Comparison of ENCODE assay signal across 16 cellular contexts in genomic region chr17:64618848-64619247, GRCh38. TPM values are rescaled to one million over a fixed set of nuclear protein-coding genes. Genes with fewer than 3 reads are reported as not detected.
DNase-seq lines count a peak whose midpoint lies in the region; ATAC-seq and TF ChIP-seq lines count a peak whose summit lies in the region.
"Had no signal": no experiment of that assay in that cellular context is flagged by ENCODE, and none has a peak within 500 bp of the region (broad histone marks: within the 10 kb centered on the region; RNA-seq: fewer than 3 reads in every experiment).

No MANE protein-coding gene starts in this region.

- in situ Hi-C loops in GM23248 (cut with MboI) (no loop called here), IMR-90 (cut with MboI; ENCODE audit: low sequenced_read_pairs) (no loop called here)

- ATAC-seq in IMR-90 (ENCODE audit: low read depth) (no peak), GM19035 (IDR thresholded peaks at IDR 0.05; ENCODE audit: unreplicated experiment) (no peak)
- ATAC-seq: CD8-positive, alpha-beta T cell; HCT116 had no signal

- H3K4me2 ChIP-seq in GM23248 (ENCODE audit: unreplicated experiment) (no peak overlapping the region), IMR-90 (ENCODE audit: low read depth, low read length) (no peak overlapping the region)
- H3K4me2 ChIP-seq: GM23338 had no signal

- no peak overlapping the region for H4K5ac ChIP-seq in IMR-90 (ENCODE audit: low read depth, low read length)

- TF ChIP-seq RAD21 in IMR-90 (IDR thresholded peaks at IDR 0.05; ENCODE audit: low read length) = no peak

- no peaks in the 10 kb centered on the region for H3K9me2 ChIP-seq in GM23248 (ENCODE audit: insufficient read depth)

- H2BK20ac ChIP-seq in IMR-90 (ENCODE audit: low read depth, low read length) = no peak overlapping the region

- DNase-seq in GM23248 = no peak
- no peak for DNase-seq in IMR-90
- DNase-seq in epithelial cell of prostate (ENCODE audit: low read depth, low spot score) = no peak
- DNase-seq in putamen (ENCODE audit: low spot score) = no peak
- DNase-seq in vagina (ENCODE audit: extremely low spot score in 2 of 2) = no peak
- DNase-seq: C1 segment of cervical spinal cord; Caco-2; CD4-positive, CD25-positive, alpha-beta regulatory T cell; CD8-positive, alpha-beta T cell; DMS153; DND-41; H9 had no signal

- no peak overlapping the region for H2AK9ac ChIP-seq in IMR-90 (replicated peaks; ENCODE audit: low read depth, low read length, poor library complexity)

- intact Hi-C loops in IMR-90 (cut with micrococcal nuclease) (no loop called here), vagina (cut with DNase I) (no loop called here)

- dilution Hi-C loops in IMR-90 (cut with HindIII; ENCODE audit: low sequenced_read_pairs, unreplicated experiment) = no loop called here

- no peak overlapping the region for H3K56ac ChIP-seq in IMR-90 (ENCODE audit: extremely low read depth, insufficient read depth, low read length)

- no peak overlapping the region for H3K23ac ChIP-seq in IMR-90 (ENCODE audit: low read depth, low read length)

- H4K91ac ChIP-seq in IMR-90 (ENCODE audit: insufficient read depth, low read depth, low read length) = no peak overlapping the region

- BruUV-seq in IMR-90 (replicated peaks; lab: Mats Ljungman, UMichigan) = no TSS peak

- H3K9ac ChIP-seq in GM23248 = no peak overlapping the region
- no peak overlapping the region for H3K9ac ChIP-seq in IMR-90 (ENCODE audit: low read depth, low read length)

- H3K27me3 ChIP-seq in GM23248 (replicated peaks; ENCODE audit: insufficient read depth) (no peaks in the 10 kb centered on the region), IMR-90 (ENCODE audit: control insufficient read depth, insufficient read depth, low read length) (no peaks in the 10 kb centered on the region), vagina (no peaks in the 10 kb centered on the region)

- H3K36me3 ChIP-seq in GM23248 (ENCODE audit: low read depth) = peaks cover 15% of the 10 kb centered on the region; the same call in 1 of the 2 replicates
- H3K36me3 ChIP-seq in IMR-90 (ENCODE audit: control insufficient read depth, insufficient read depth, low read length) = peaks cover 4% of the 10 kb centered on the region; the same call in 1 of the 2 replicates
- H3K36me3 ChIP-seq in vagina = no peaks in the 10 kb centered on the region

- no peak overlapping the region for H3K4ac ChIP-seq in IMR-90 (ENCODE audit: low read depth, low read length)

- CTCF ChIA-PET in IMR-90 (lab: Yijun Ruan, JAX) = no interaction called here

- no peak overlapping the region for H2BK15ac ChIP-seq in IMR-90 (ENCODE audit: low read depth, low read length)

- no peak overlapping the region for H2AK5ac ChIP-seq in IMR-90 (ENCODE audit: low read depth, low read length)

- H3K79me1 ChIP-seq in IMR-90 (ENCODE audit: low read depth in 1 of 2, low read length in 2 of 2) = peaks cover 0 to 25% of the 10 kb centered on the region in 2 experiments; a peak in 2 of 4 replicates

- H3K9me1 ChIP-seq in IMR-90 (ENCODE audit: insufficient read depth, low read length) = peaks cover 12% of the 10 kb centered on the region

- peaks cover 80% of the 10 kb centered on the region for H3K4me1 ChIP-seq in GM23248 (ENCODE audit: insufficient read depth)
- peaks cover 11% of the 10 kb centered on the region for H3K4me1 ChIP-seq in IMR-90 (ENCODE audit: control insufficient read depth, insufficient read depth, low read length)
- H3K4me1 ChIP-seq in vagina = peaks cover 25% of the 10 kb centered on the region

- peaks cover 87% of the 10 kb centered on the region for H3F3A ChIP-seq in GM23248 (ENCODE audit: insufficient read depth)

- no peak for TF ChIP-seq POLR2A in IMR-90 (IDR thresholded peaks at IDR 0.05; ENCODE audit: low read depth, low read length)
- TF ChIP-seq POLR2A in vagina (IDR thresholded peaks at IDR 0.05) = no peak

- H2BK5ac ChIP-seq in IMR-90 (ENCODE audit: low read depth, low read length, poor library complexity, severe bottlenecking) = peak overlapping the region; percentile 42

- H3K27ac ChIP-seq in C4-2B = peak overlapping the region; percentile 37
- peak overlapping the region; percentile 25 for H3K27ac ChIP-seq in GM23248
- H3K27ac ChIP-seq in IMR-90 (ENCODE audit: insufficient read depth, low read length) = no peak overlapping the region
- H3K27ac ChIP-seq in epithelial cell of prostate = peak overlapping the region; percentile 21
- no peak overlapping the region for H3K27ac ChIP-seq in vagina

- no peak overlapping the region for H4K8ac ChIP-seq in IMR-90 (ENCODE audit: low read depth in 2 of 2, low read length in 2 of 2)

- TF ChIP-seq CTCF in C4-2B (conservative IDR thresholded peaks at IDR 0.05) (no peak), IMR-90 (conservative IDR thresholded peaks at IDR 0.05; ENCODE audit: low read depth, low read length) (no peak), vagina (IDR thresholded peaks at IDR 0.05) (no peak)

- POLR2A ChIA-PET in IMR-90 (lab: Charles Lee; ENCODE audit: unreplicated experiment) = no interaction called here

- no peak overlapping the region for H2BK120ac ChIP-seq in IMR-90 (ENCODE audit: low read depth, low read length)

- H3K9me3 ChIP-seq in GM23248 (ENCODE audit: low read depth) (no peaks in the 10 kb centered on the region), IMR-90 (ENCODE audit: control insufficient read depth, insufficient read depth, low read length) (no peaks in the 10 kb centered on the region), vagina (no peaks in the 10 kb centered on the region)
- H3K9me3 ChIP-seq: Caco-2 had no signal

- H3K79me2 ChIP-seq in GM23248 (ENCODE audit: insufficient read depth) = peaks cover 100% of the 10 kb centered on the region

- no peak overlapping the region for H3K14ac ChIP-seq in IMR-90 (replicated peaks; ENCODE audit: low read depth, low read length)

- WGBS in GM23248 (ENCODE audit: low coverage in 1 of 2, low lambda C conversion rate in 2 of 2, missing lambda C conversion rate in 2 of 2), 2 experiments = 95 to 99% methylated on average over 4 of the region's 4 CpGs
- WGBS in IMR-90 (ENCODE audit: extremely low coverage in 2 of 2, insufficient read length in 1 of 2), 2 experiments = 86% methylated on average over 4 of the region's 4 CpGs; no CpG with 5 or more reads in 1 of the 2 experiments

- H2AFZ ChIP-seq in GM23248 = no peak overlapping the region
- no peak overlapping the region for H2AFZ ChIP-seq in IMR-90 (replicated peaks; ENCODE audit: low read length, poor library complexity)
- H2AFZ ChIP-seq: GM23338 had no signal

- H3K4me3 ChIP-seq in GM23248 (no peak overlapping the region), IMR-90 (ENCODE audit: insufficient read depth, low read depth, low read length) (no peak overlapping the region), vagina (no peak overlapping the region)
- H3K4me3 ChIP-seq: GM23338 had no signal

- H4K20me1 ChIP-seq in GM23248 (ENCODE audit: insufficient read depth) (peaks cover 65% of the 10 kb centered on the region), IMR-90 (ENCODE audit: insufficient read depth, low read length) (peaks cover 98% of the 10 kb centered on the region)

- H3K18ac ChIP-seq in IMR-90 (ENCODE audit: low read depth, low read length) = no peak overlapping the region

TF ChIP-seq in IMR-90, 13 proteins besides CTCF, POLR2A, EP300 and RAD21:
- no peak for TF ChIP-seq MXI1 (IDR thresholded peaks at IDR 0.05; ENCODE audit: borderline replicate concordance, low read depth, low read length)
- TF ChIP-seq MAFK (IDR thresholded peaks at IDR 0.05; ENCODE audit: low read depth, low read length) = no peak
- TF ChIP-seq ELK1 (IDR thresholded peaks at IDR 0.05; ENCODE audit: borderline replicate concordance, low read depth, low read length) = no peak
- no peak for TF ChIP-seq MAZ (IDR thresholded peaks at IDR 0.05; ENCODE audit: borderline replicate concordance, low read depth, low read length)
- TF ChIP-seq CHD1 (IDR thresholded peaks at IDR 0.05; ENCODE audit: low read depth, low read length) = no peak

RNA-seq across cellular contexts. Expression of gene SMURF2, which starts 43.3 kb away (rescaled TPM):
- 157 and 159 TPM in 2 replicates for total RNA-seq in GM23248 (2014; rRNA removed; shearing (Covaris generic))
- polyA plus RNA-seq in GM23248 (2016; fragmentation: Nextera tagmentation; extraction: Ambion mirVana) (50.8 and 54.3 TPM in 2 replicates), IMR-90 (2012; rRNA removed) (119 and 131 TPM in 2 replicates)
- total RNA-seq in IMR-90 (2012; rRNA removed) (736 and 774 TPM in 2 replicates), vagina (19.9 TPM)
- polyA plus RNA-seq in IMR-90 (2012; cell fraction: cytosol; rRNA removed) = 23.6 and 30.3 TPM in 2 replicates
- polyA plus RNA-seq in IMR-90 (2012; cell fraction: nucleus; rRNA removed; ENCODE audit: low replicate concordance) = 34.4 and 346 TPM in 2 replicates

Comparison
In these comparisons a context has a peak if more than half of its experiments do, and no peak if none do; other contexts are left out.
1. H3K27ac ChIP-seq: peak in C4-2B (single experiment), GM23248 (single experiment) and epithelial cell of prostate (single experiment); none in IMR-90 (single experiment) and vagina (single experiment).